In the genomic region with DNA sequence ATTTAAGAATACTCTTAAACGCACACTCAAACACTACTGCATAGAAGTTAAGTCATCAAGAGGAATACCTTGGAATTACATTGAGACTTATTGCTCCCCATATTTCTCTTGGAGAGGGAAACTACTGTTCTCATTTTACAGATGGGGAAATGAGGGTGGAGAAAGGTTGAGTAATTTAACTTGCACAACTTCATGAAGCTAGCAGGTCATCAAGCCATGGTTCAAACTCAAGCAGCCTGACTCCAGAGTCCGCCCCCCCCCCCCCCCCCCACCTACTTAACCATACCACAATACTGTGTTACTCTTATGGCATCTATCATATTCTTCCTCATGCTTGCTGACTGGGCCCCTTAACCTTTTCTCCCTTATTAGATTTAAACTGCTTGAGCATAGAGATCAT, we compare ENCODE assay signal across 1 cellular context.
TF ChIP-seq lines count a peak whose summit lies in the region.

No MANE protein-coding gene starts in this region.

TF ChIP-seq in HepG2, 621 proteins besides CTCF, POLR2A, EP300 and RAD21:
- TF ChIP-seq ISX (CRISPR knock-in tag; conservative IDR thresholded peaks at IDR 0.05): no peak
- no peak for TF ChIP-seq NFATC3 (CRISPR knock-in tag; IDR thresholded peaks at IDR 0.05)
- TF ChIP-seq SMARCC2 (IDR thresholded peaks at IDR 0.05): no peak
- peak; percentile 20; the same call in 1 of the 2 replicates for TF ChIP-seq CEBPB (IDR thresholded peaks at IDR 0.05; ENCODE audit: borderline replicate concordance, low read depth, low read length)
- no peak for TF ChIP-seq ARHGAP35 (CRISPR knock-in tag; IDR thresholded peaks at IDR 0.05; ENCODE audit: borderline replicate concordance)
- no peak for TF ChIP-seq TCF12 (IDR thresholded peaks at IDR 0.05)
- TF ChIP-seq TCF12 (CRISPR knock-in tag; IDR thresholded peaks at IDR 0.05): no peak
- TF ChIP-seq, protein P1, sequence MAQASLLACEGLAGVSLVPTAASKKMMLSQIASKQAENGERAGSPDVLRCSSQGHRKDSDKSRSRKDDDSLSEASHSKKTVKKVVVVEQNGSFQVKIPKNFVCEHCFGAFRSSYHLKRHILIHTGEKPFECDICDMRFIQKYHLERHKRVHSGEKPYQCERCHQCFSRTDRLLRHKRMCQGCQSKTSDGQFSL (CRISPR knock-in tag; IDR thresholded peaks at IDR 0.05): no peak
- no peak for TF ChIP-seq SALL2 (CRISPR knock-in tag; IDR thresholded peaks at IDR 0.05)
- TF ChIP-seq HNRNPK (IDR thresholded peaks at IDR 0.05; ENCODE audit: low read depth, low read length, poor library complexity, severe bottlenecking): peak; percentile 24
